ENCODE assay signal across 22 cellular contexts in the genomic region with DNA sequence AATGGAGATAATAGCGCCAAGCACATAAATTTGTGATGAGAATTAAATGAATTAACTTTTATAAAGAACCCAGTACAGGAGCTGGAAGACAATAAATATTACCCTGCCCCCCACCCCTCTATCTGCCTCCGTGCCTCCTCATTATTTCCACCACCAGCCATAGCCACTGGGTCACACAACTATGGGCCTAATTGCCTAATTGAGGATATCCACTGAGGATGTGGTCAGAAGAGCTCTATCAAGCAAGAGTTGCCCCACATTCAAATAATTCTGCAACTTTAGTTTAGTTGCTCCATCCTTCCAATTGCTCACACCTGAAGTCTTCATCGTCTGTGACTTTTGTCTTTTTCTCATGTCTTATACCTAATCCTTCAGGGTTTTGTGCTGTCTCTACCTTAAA. TPM values are rescaled to one million over a fixed set of nuclear protein-coding genes. Genes with fewer than 3 reads are reported as not detected.
DNase-seq lines count a peak whose midpoint lies in the region; ATAC-seq and TF ChIP-seq lines count a peak whose summit lies in the region.
"Had no signal": no experiment of that assay in that cellular context is flagged by ENCODE, and none has a peak within 500 bp of the region (broad histone marks: within the 10 kb centered on the region; RNA-seq: fewer than 3 reads in every experiment).

No MANE protein-coding gene starts in this region.

- H3K9me3 Mint-ChIP-seq in Calu3 (ENCODE audit: low read depth, unreplicated experiment): no peaks in the 10 kb centered on the region
- H3K9me3 Mint-ChIP-seq: activated B cell treated with CpG ODN at 0.5 μM for 24 hours; activated CD4-positive, alpha-beta memory T cell treated with anti-CD3 and anti-CD28 coated beads, Interleukin-2, amount 10 ng/mL, durations not matched to agents 7 days and 5 days; activated naive CD8-positive, alpha-beta T cell treated with anti-CD3 and anti-CD28 coated beads for 36 hours; activated T-helper 2 cell treated with anti-CD3 and anti-CD28 coated beads, Interferon-gamma antibody, Interleukin-2, Interleukin-4, amounts not matched to agents 10 μg/mL and 5 μg/mL and 100 μg/mL, durations not matched to agents 14 hours and 24 hours and 36 hours; CD8-positive, alpha-beta T cell; nephron progenitor cell had no signal

- BruUV-seq in Calu3 (replicated peaks; lab: Mats Ljungman, UMichigan): no TSS peak

- CTCF ChIA-PET in Calu3 (lab: Charles Lee): interaction anchor here (0.8 to 1.1 kb wide), 2 partner anchors 33 to 61 kb away, joined by 3 read pairs; no protein-coding TSS in a partner anchor

- ATAC-seq in GM18861 (IDR thresholded peaks at IDR 0.05; ENCODE audit: unreplicated experiment) (no peak), GM18517 (IDR thresholded peaks at IDR 0.05; ENCODE audit: unreplicated experiment) (no peak)
- ATAC-seq: CD8-positive, alpha-beta T cell; right cardiac atrium had no signal

- H3K4me1 ChIP-seq in neutrophil (ENCODE audit: control insufficient read depth in 1 of 2, insufficient read depth in 1 of 2, low read depth in 1 of 2, low read length in 1 of 2): peaks cover 74 to 88% of the 10 kb centered on the region in 2 experiments
- H3K4me1 ChIP-seq: parathyroid adenoma had no signal

- no peaks in the 10 kb centered on the region for H3K36me3 ChIP-seq in neutrophil

- no peaks in the 10 kb centered on the region for H3K9me3 ChIP-seq in neutrophil

- peak overlapping the region; percentile 85 for H3K27ac Mint-ChIP-seq in Calu3 (ENCODE audit: unreplicated experiment)
- H3K27ac Mint-ChIP-seq: activated B cell treated with CpG ODN at 0.5 μM for 24 hours; activated CD4-positive, alpha-beta memory T cell treated with anti-CD3 and anti-CD28 coated beads, Interleukin-2, amount 10 ng/mL, durations not matched to agents 7 days and 5 days; activated naive CD8-positive, alpha-beta T cell treated with anti-CD3 and anti-CD28 coated beads for 36 hours; activated T-helper 2 cell treated with anti-CD3 and anti-CD28 coated beads, Interferon-gamma antibody, Interleukin-2, Interleukin-4, amounts not matched to agents 10 μg/mL and 5 μg/mL and 100 μg/mL, durations not matched to agents 14 hours and 24 hours and 36 hours; CD8-positive, alpha-beta T cell; nephron progenitor cell had no signal

- H3K4me1 Mint-ChIP-seq in Calu3 (ENCODE audit: low read depth, unreplicated experiment): peaks cover 82% of the 10 kb centered on the region

- no peak for DNase-seq in Calu3
- peak; percentile 88 for DNase-seq in NB4 (ENCODE audit: low read depth)
- peak; percentile 96 for DNase-seq in SKM-1 treated with dmso at 0.1 percent for 144 hours (lab: John Stamatoyannopoulos, UW; ENCODE audit: unreplicated experiment)
- DNase-seq in activated gamma-delta T cell treated with Interleukin-2 at 50 U/mL for 16 hours: no peak
- DNase-seq: activated B cell treated with CpG ODN at 0.5 μM for 24 hours; activated CD4-positive, alpha-beta memory T cell treated with anti-CD3 and anti-CD28 coated beads, Interleukin-2, amount 10 ng/mL, durations not matched to agents 7 days and 5 days; activated naive CD8-positive, alpha-beta T cell treated with anti-CD3 and anti-CD28 coated beads for 36 hours; caudate nucleus; dermis blood vessel endothelial cell; KG1; MM.1S; NCI-H187 treated with DMSO at 0.1 percent for 48 hours; nephron progenitor cell; right cardiac atrium; stimulated activated CD4-positive, alpha-beta T cell treated with anti-CD3 and anti-CD28 coated beads, Interleukin-4, amount 100 ng/mL, for 24 hours; stimulated activated naive CD4-positive, alpha-beta T cell had no signal

- no peak overlapping the region for H3K4me3 Mint-ChIP-seq in Calu3 (ENCODE audit: low read depth, unreplicated experiment)
- H3K4me3 Mint-ChIP-seq: activated B cell treated with CpG ODN at 0.5 μM for 24 hours; activated CD4-positive, alpha-beta memory T cell treated with anti-CD3 and anti-CD28 coated beads, Interleukin-2, amount 10 ng/mL, durations not matched to agents 7 days and 5 days; activated naive CD8-positive, alpha-beta T cell treated with anti-CD3 and anti-CD28 coated beads for 36 hours; CD8-positive, alpha-beta T cell; nephron progenitor cell had no signal

- H3K27me3 Mint-ChIP-seq in Calu3 (ENCODE audit: unreplicated experiment): no peaks in the 10 kb centered on the region

- H3K4me3 ChIP-seq in NB4 (ENCODE audit: low read depth, low read length) (no peak overlapping the region), neutrophil (ENCODE audit: low read depth in 1 of 2, low read length in 1 of 2) (peak overlapping the region; percentile 9 to 31)

- TF ChIP-seq CTCF in Calu3 (IDR thresholded peaks at IDR 0.05; ENCODE audit: unreplicated experiment): no peak
- no peak for TF ChIP-seq CTCF in NB4 (IDR thresholded peaks at IDR 0.05; ENCODE audit: low read depth, low read length)
- TF ChIP-seq CTCF in neutrophil (IDR thresholded peaks at IDR 0.05): peak; percentile 40

- H3K36me3 Mint-ChIP-seq in Calu3 (ENCODE audit: insufficient read depth, unreplicated experiment): peaks cover 22% of the 10 kb centered on the region
- H3K36me3 Mint-ChIP-seq: activated naive CD8-positive, alpha-beta T cell treated with anti-CD3 and anti-CD28 coated beads for 36 hours; CD8-positive, alpha-beta T cell had no signal

- TF ChIP-seq POLR2A in NB4 (IDR thresholded peaks at IDR 0.05; ENCODE audit: extremely low read depth, insufficient read length): no peak

- intact Hi-C loops in Calu3 (cut with micrococcal nuclease; ENCODE audit: unreplicated experiment): loop anchor here (5.0 to 10.0 kb wide), 2 partner anchors 136 to 384 kb away; a partner anchor contains a TSS

- H3K27ac ChIP-seq in neutrophil: peak overlapping the region; percentile 97
- H3K27ac ChIP-seq: parathyroid adenoma had no signal

- H3K27me3 ChIP-seq in neutrophil: no peaks in the 10 kb centered on the region

RNA-seq across cellular contexts. Expression of a gene that starts 9.5 kb away (rescaled TPM):
- total RNA-seq in Calu3 (2022): 222 and 404 TPM in 2 replicates

Comparison
In these comparisons a context has a peak if more than half of its experiments do, and no peak if none do; other contexts are left out.
1. DNase-seq: peak in NB4 (single experiment) and SKM-1 treated with dmso at 0.1 percent for 144 hours (single experiment); none in Calu3 (single experiment) and activated gamma-delta T cell treated with Interleukin-2 at 50 U/mL for 16 hours (single experiment).